Comparison of ENCODE assay signal across 20 cellular contexts in genomic region chr11:72718101-72718501, GRCh38. TPM values are rescaled to one million over a fixed set of nuclear protein-coding genes. Genes with fewer than 3 reads are reported as not detected.
DNase-seq lines count a peak whose midpoint lies in the region; ATAC-seq, FAIRE-seq and TF ChIP-seq lines count a peak whose summit lies in the region.
"Had no signal": no experiment of that assay in that cellular context is flagged by ENCODE, and none has a peak within 500 bp of the region (broad histone marks: within the 10 kb centered on the region; RNA-seq: fewer than 3 reads in every experiment).

No MANE protein-coding gene starts in this region.

- CTCF ChIA-PET in CD4-positive, alpha-beta memory T cell (lab: Charles Lee; ENCODE audit: partially characterized antibody), result interaction anchor here (1.9 kb wide), 1 partner anchor 75 kb away, joined by 4 read pairs; no protein-coding TSS in a partner anchor

- peaks cover 44 to 82% (median 59%) of the 10 kb centered on the region in 4 donors for H3K4me1 Mint-ChIP-seq in CD4-positive, alpha-beta memory T cell

- ATAC-seq in psoas muscle, result no peak
- no peak for ATAC-seq in GM21619 (IDR thresholded peaks at IDR 0.05; ENCODE audit: unreplicated experiment)

- H3K9me3 Mint-ChIP-seq in CD4-positive, alpha-beta memory T cell, result no peaks in the 10 kb centered on the region
- H3K9me3 Mint-ChIP-seq: activated naive CD4-positive, alpha-beta T cell treated with anti-CD3 and anti-CD28 coated beads for 36 hours; H9; neural progenitor cell had no signal

- TF ChIP-seq CTCF in left ventricle myocardium inferior (IDR thresholded peaks at IDR 0.05; ENCODE audit: borderline replicate concordance) (no peak), psoas muscle (IDR thresholded peaks at IDR 0.05) (no peak)

- intact Hi-C loops in CD4-positive, alpha-beta memory T cell (cut with micrococcal nuclease), result no loop called here
- intact Hi-C loops in left ventricle myocardium inferior (cut with micrococcal nuclease) (no loop called here), psoas muscle (cut with DNase I) (no loop called here)

- peak overlapping the region in 3 of 8 donors; percentile 25 to 62 (median 36) for H3K4me3 Mint-ChIP-seq in CD4-positive, alpha-beta memory T cell
- H3K4me3 Mint-ChIP-seq: activated naive CD4-positive, alpha-beta T cell treated with anti-CD3 and anti-CD28 coated beads for 36 hours; H9 had no signal

- H3K27ac ChIP-seq in CD4-positive, alpha-beta memory T cell (ENCODE audit: low read depth, low read length), result no peak overlapping the region
- H3K27ac ChIP-seq in left ventricle myocardium inferior (replicated peaks), result peak overlapping the region; percentile 93
- H3K27ac ChIP-seq in psoas muscle, result no peak overlapping the region
- H3K27ac ChIP-seq: brain microvascular endothelial cell, C4-2B, neural progenitor cell, thyroid gland had no signal

- H3K27me3 ChIP-seq in CD4-positive, alpha-beta memory T cell (ENCODE audit: insufficient read depth, low read length), result no peaks in the 10 kb centered on the region
- H3K27me3 ChIP-seq in left ventricle myocardium inferior (ENCODE audit: low read depth) (no peaks in the 10 kb centered on the region), psoas muscle (ENCODE audit: insufficient read depth in 3 of 3, low read length in 2 of 3) (no peaks in the 10 kb centered on the region)
- H3K27me3 ChIP-seq: brain microvascular endothelial cell, neural progenitor cell, sigmoid colon, thyroid gland had no signal

- POLR2A ChIA-PET in CD4-positive, alpha-beta memory T cell (lab: Charles Lee; ENCODE audit: partially characterized antibody), result no interaction called here

- H3K27me3 Mint-ChIP-seq in CD4-positive, alpha-beta memory T cell, result no peaks in the 10 kb centered on the region

- H3K4me1 ChIP-seq in CD4-positive, alpha-beta memory T cell (ENCODE audit: insufficient read depth, low read length), result peaks cover 65% of the 10 kb centered on the region
- H3K4me1 ChIP-seq in left ventricle myocardium inferior (peaks cover 96% of the 10 kb centered on the region), psoas muscle (peaks cover 49% of the 10 kb centered on the region)

- no peaks in the 10 kb centered on the region for H3K9me3 ChIP-seq in CD4-positive, alpha-beta memory T cell (ENCODE audit: control insufficient read depth in 1 of 2, low read length in 2 of 2)
- no peaks in the 10 kb centered on the region for H3K9me3 ChIP-seq in left ventricle myocardium inferior (replicated peaks)
- H3K9me3 ChIP-seq in psoas muscle, result no peaks in the 10 kb centered on the region
- H3K9me3 ChIP-seq: sigmoid colon, thyroid gland had no signal

- 76 to 80% (median 80%) methylated on average over 7 to 9 of the region's 9 CpGs for WGBS in psoas muscle, 3 donors

- H3K36me3 Mint-ChIP-seq in CD4-positive, alpha-beta memory T cell, result peaks cover 3 to 43% of the 10 kb centered on the region in 2 donors
- H3K36me3 Mint-ChIP-seq: neural progenitor cell had no signal

- peaks cover 36% of the 10 kb centered on the region for H3K36me3 ChIP-seq in CD4-positive, alpha-beta memory T cell (ENCODE audit: insufficient read depth, low read length)
- peaks cover 3% of the 10 kb centered on the region for H3K36me3 ChIP-seq in left ventricle myocardium inferior
- H3K36me3 ChIP-seq in psoas muscle (ENCODE audit: insufficient read depth in 1 of 2, low read depth in 1 of 2), result no peaks in the 10 kb centered on the region
- H3K36me3 ChIP-seq: neural progenitor cell had no signal

- FAIRE-seq in RCC 7860 (lab: Jason Lieb, UNC), result no peak
- FAIRE-seq: GM12891 had no signal

- peak overlapping the region in 4 of 7 donors; percentile 10 to 93 (median 39) for H3K27ac Mint-ChIP-seq in CD4-positive, alpha-beta memory T cell
- H3K27ac Mint-ChIP-seq: activated naive CD4-positive, alpha-beta T cell treated with anti-CD3 and anti-CD28 coated beads for 36 hours had no signal

- no peak for DNase-seq in CD4-positive, alpha-beta memory T cell
- peak; percentile 21 for DNase-seq in RCC 7860 (ENCODE audit: low spot score)
- DNase-seq in left ventricle myocardium inferior, result no peak
- peak in 1 of 2 donors; percentile 41 for DNase-seq in psoas muscle
- DNase-seq in NCI-H82 treated with DMSO at 0.1 percent for 48 hours (lab: John Stamatoyannopoulos, UW; ENCODE audit: unreplicated experiment), result no peak
- DNase-seq in HuH-7.5 (ENCODE audit: low spot score), result no peak
- DNase-seq: activated naive CD4-positive, alpha-beta T cell treated with anti-CD3 and anti-CD28 coated beads for 36 hours; brain microvascular endothelial cell; effector CD8-positive, alpha-beta T cell; H9; mammary epithelial cell; NCI-H2029 treated with DMSO at 0.1 percent for 48 hours; NCI-H524 treated with DMSO at 0.1 percent for 48 hours; sigmoid colon; thyroid gland had no signal

- H3K4me3 ChIP-seq in CD4-positive, alpha-beta memory T cell (ENCODE audit: low read length in 2 of 2), result no peak overlapping the region
- H3K4me3 ChIP-seq in left ventricle myocardium inferior (no peak overlapping the region), psoas muscle (peak overlapping the region; percentile 23)
- H3K4me3 ChIP-seq: neural progenitor cell, sigmoid colon, thyroid gland had no signal

RNA-seq across cellular contexts. Expression of gene ARAP1, which starts 34.1 kb away (rescaled TPM):
- 100 to 1,000 TPM; 144 to 157 TPM for total RNA-seq in CD4-positive, alpha-beta memory T cell
- polyA plus RNA-seq in CD4-positive, alpha-beta memory T cell, result 10 to 100 TPM in 1 of 2 donors, 1 to 10 TPM in 1; 9.5 to 36.8 TPM
- total RNA-seq in left ventricle myocardium inferior (51.9 TPM), psoas muscle (10 to 100 TPM; 16.0 to 27.5 (median 18.9) TPM)
- 10 to 100 TPM; 16.8 to 19.8 (median 17.5) TPM for polyA plus RNA-seq in psoas muscle

RNA-seq across cellular contexts. Expression of gene PDE2A, which starts 43.9 kb away (rescaled TPM):
- 1 to 10 TPM in 1 of 2 experiments, under 1 TPM in 1; 0.75 to 1.7 TPM for total RNA-seq in CD4-positive, alpha-beta memory T cell
- polyA plus RNA-seq in CD4-positive, alpha-beta memory T cell, result 1 to 10 TPM in 1 of 2 donors, under 1 TPM in 1; 0.11 to 1.2 TPM
- 19.6 TPM for total RNA-seq in left ventricle myocardium inferior
- total RNA-seq in psoas muscle, result 10 to 100 TPM in 2 of 4 donors, 1 to 10 TPM in 2; 6.0 to 20.1 (median 10.1) TPM
- 10 to 100 TPM in 1 of 3 donors, 1 to 10 TPM in 2; 6.9 to 16.6 (median 7.6) TPM for polyA plus RNA-seq in psoas muscle
- total RNA-seq: G401 had no signal
